Comparison of ENCODE assay signal across 15 cellular contexts in genomic region chr17:14672830-14673229, GRCh38.
DNase-seq lines count a peak whose midpoint lies in the region; ATAC-seq, FAIRE-seq and TF ChIP-seq lines count a peak whose summit lies in the region.
"Had no signal": no experiment of that assay in that cellular context is flagged by ENCODE, and none has a peak within 500 bp of the region (broad histone marks: within the 10 kb centered on the region; RNA-seq: fewer than 3 reads in every experiment).

No MANE protein-coding gene starts in this region.

- FAIRE-seq in GM12892 (lab: Jason Lieb, UNC), result no peak
- FAIRE-seq: GM12891, TTC549 had no signal

- H3K4me1 ChIP-seq in PC-9 (replicated peaks; ENCODE audit: insufficient read depth), result no peaks in the 10 kb centered on the region

- no peak for ATAC-seq in stimulated activated memory B cell treated with anti-CD40 and anti-IgM and Interleukin-4, amounts not matched to agents 10 μg/mL and 1 μg/mL and 100 μg/mL, for 72 hours

- no peak overlapping the region for H3K27ac Mint-ChIP-seq in stimulated activated memory B cell treated with anti-CD40 and anti-IgM and Interleukin-4, amounts not matched to agents 10 μg/mL and 1 μg/mL and 100 μg/mL, for 72 hours
- H3K27ac Mint-ChIP-seq: CD8-positive, alpha-beta memory T cell; stimulated activated naive CD8-positive, alpha-beta T cell treated with anti-CD3 and anti-CD28 coated beads, Interleukin-15, Interleukin-2, amounts not matched to agents 100 ng/mL and 50 ng/mL, for 24 hours had no signal

- POLR2A ChIA-PET in PC-9 (lab: Charles Lee; ENCODE audit: unreplicated experiment), result no interaction called here

- TF ChIP-seq CTCF in NB4 (IDR thresholded peaks at IDR 0.05; ENCODE audit: low read depth, low read length) (no peak), choroid plexus epithelial cell (conservative IDR thresholded peaks at IDR 0.05; ENCODE audit: low read depth, low read length) (no peak), PC-9 (conservative IDR thresholded peaks at IDR 0.05) (no peak)

- no peak overlapping the region for H3K27ac ChIP-seq in PC-9

- H3K79me2 ChIP-seq in PC-9 (ENCODE audit: low read depth), result no peaks in the 10 kb centered on the region

- BruUV-seq in PC-9 (replicated peaks; lab: Mats Ljungman, UMichigan), result no TSS peak

- no peaks in the 10 kb centered on the region for H3K36me3 Mint-ChIP-seq in stimulated activated memory B cell treated with anti-CD40 and anti-IgM and Interleukin-4, amounts not matched to agents 10 μg/mL and 1 μg/mL and 100 μg/mL, for 72 hours
- H3K36me3 Mint-ChIP-seq: CD8-positive, alpha-beta memory T cell had no signal

- H3K4me2 ChIP-seq in PC-9, result no peak overlapping the region

- intact Hi-C loops in PC-9 (cut with micrococcal nuclease; ENCODE audit: unreplicated experiment), result no loop called here

- no peak for TF ChIP-seq POLR2A in NB4 (IDR thresholded peaks at IDR 0.05; ENCODE audit: extremely low read depth, insufficient read length)
- TF ChIP-seq POLR2A in GM12892 (IDR thresholded peaks at IDR 0.05; ENCODE audit: low read depth, low read length), result no peak

- H3K27me3 Mint-ChIP-seq in stimulated activated memory B cell treated with anti-CD40 and anti-IgM and Interleukin-4, amounts not matched to agents 10 μg/mL and 1 μg/mL and 100 μg/mL, for 72 hours, result peaks cover 37% of the 10 kb centered on the region

- no peaks in the 10 kb centered on the region for H3F3A ChIP-seq in PC-9 (ENCODE audit: insufficient read depth, low read depth)

- H2AFZ ChIP-seq in PC-9, result no peak overlapping the region

- peaks cover 8% of the 10 kb centered on the region for H3K9me3 Mint-ChIP-seq in stimulated activated memory B cell treated with anti-CD40 and anti-IgM and Interleukin-4, amounts not matched to agents 10 μg/mL and 1 μg/mL and 100 μg/mL, for 72 hours
- H3K9me3 Mint-ChIP-seq: stimulated activated naive CD8-positive, alpha-beta T cell treated with anti-CD3 and anti-CD28 coated beads, Interleukin-15, Interleukin-2, amounts not matched to agents 100 ng/mL and 50 ng/mL, for 24 hours had no signal

- peak; percentile 62 for DNase-seq in Daoy (ENCODE audit: low read depth)
- DNase-seq in NB4 (ENCODE audit: low read depth), result peak; percentile 88
- peak; percentile 89 for DNase-seq in choroid plexus epithelial cell (ENCODE audit: low read depth)
- peak; percentile 56 for DNase-seq in mucosa of gallbladder (ENCODE audit: low spot score)
- DNase-seq in PC-9, result no peak
- DNase-seq in germinal center (ENCODE audit: low spot score), result no peak
- no peak for DNase-seq in GM12892 (ENCODE audit: insufficient read length)
- DNase-seq: CD8-positive, alpha-beta memory T cell; head of caudate nucleus; MM.1S; NCI-H526 had no signal

- no peaks in the 10 kb centered on the region for H3K9me3 ChIP-seq in PC-9 (ENCODE audit: insufficient read depth, low read depth)

- no peaks in the 10 kb centered on the region for H3K4me1 Mint-ChIP-seq in stimulated activated memory B cell treated with anti-CD40 and anti-IgM and Interleukin-4, amounts not matched to agents 10 μg/mL and 1 μg/mL and 100 μg/mL, for 72 hours
- H3K4me1 Mint-ChIP-seq: CD8-positive, alpha-beta memory T cell had no signal

- H3K4me3 Mint-ChIP-seq in stimulated activated memory B cell treated with anti-CD40 and anti-IgM and Interleukin-4, amounts not matched to agents 10 μg/mL and 1 μg/mL and 100 μg/mL, for 72 hours, result no peak overlapping the region
- H3K4me3 Mint-ChIP-seq: CD8-positive, alpha-beta memory T cell; stimulated activated naive CD8-positive, alpha-beta T cell treated with anti-CD3 and anti-CD28 coated beads, Interleukin-15, Interleukin-2, amounts not matched to agents 100 ng/mL and 50 ng/mL, for 24 hours had no signal

- CTCF ChIA-PET in PC-9 (lab: Charles Lee), result no interaction called here

- no peaks in the 10 kb centered on the region for H4K20me1 ChIP-seq in PC-9 (ENCODE audit: insufficient read depth)

- no peaks in the 10 kb centered on the region for H3K9me2 ChIP-seq in PC-9 (ENCODE audit: insufficient read depth)

- no peak overlapping the region for H3K4me3 ChIP-seq in NB4 (ENCODE audit: low read depth, low read length)
- H3K4me3 ChIP-seq in choroid plexus epithelial cell (ENCODE audit: low read depth, low read length), result no peak overlapping the region
- no peak overlapping the region for H3K4me3 ChIP-seq in PC-9

- H3K27me3 ChIP-seq in PC-9 (ENCODE audit: insufficient read depth, low read depth), result 0 out of 2 replicates have a peak, but pooled peaks cover 5% of the 10 kb centered on the region

- H3K36me3 ChIP-seq in PC-9 (ENCODE audit: low read depth), result no peaks in the 10 kb centered on the region

Comparison
In these comparisons a context has a peak if more than half of its experiments do, and no peak if none do; other contexts are left out.
1. DNase-seq: peak in Daoy (single experiment), NB4 (single experiment), choroid plexus epithelial cell (single experiment) and mucosa of gallbladder (single experiment); none in PC-9 (0 of 2), germinal center (single experiment) and GM12892 (single experiment).